Comparison of ENCODE assay signal across 13 cellular contexts in the genomic region with DNA sequence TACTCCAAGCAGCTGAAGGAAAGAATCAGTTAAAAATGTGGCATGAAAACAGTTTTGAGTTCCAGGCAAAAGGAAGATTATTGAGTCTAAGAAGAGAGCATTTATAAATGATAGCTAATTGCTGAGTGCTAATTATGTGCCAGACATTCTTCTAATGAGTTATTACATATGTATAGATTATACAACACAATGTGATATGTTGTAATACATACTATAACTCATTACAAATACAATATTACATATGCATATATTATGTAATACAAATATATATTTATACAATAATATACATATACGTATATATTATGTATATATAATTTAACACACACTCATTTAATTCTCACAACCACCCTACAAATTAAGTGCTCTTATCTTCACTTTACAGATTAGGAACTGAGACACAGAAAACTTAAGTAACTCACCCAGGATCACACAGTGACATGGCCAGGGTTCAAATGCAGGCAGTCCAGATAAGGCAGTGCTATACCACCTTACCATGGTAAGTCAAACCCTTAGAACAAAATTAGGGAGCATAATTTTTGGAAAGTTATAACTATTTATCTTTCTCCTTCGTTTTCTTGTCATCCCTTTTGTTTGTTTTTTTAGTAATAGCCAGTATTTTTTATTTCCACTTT. TPM values are rescaled to one million over a fixed set of nuclear protein-coding genes. Genes with fewer than 3 reads are reported as not detected.
DNase-seq lines count a peak whose midpoint lies in the region; ATAC-seq and TF ChIP-seq lines count a peak whose summit lies in the region.
"Had no signal": no experiment of that assay in that cellular context is flagged by ENCODE, and none has a peak within 500 bp of the region (broad histone marks: within the 10 kb centered on the region; RNA-seq: fewer than 3 reads in every experiment).

No MANE protein-coding gene starts in this region.

- peaks cover 1% of the 10 kb centered on the region for H3K36me3 Mint-ChIP-seq in activated naive CD4-positive, alpha-beta T cell treated with anti-CD3 and anti-CD28 coated beads, Interleukin-2, amount 10 ng/mL, durations not matched to agents 7 days and 5 days
- no peaks in the 10 kb centered on the region for H3K36me3 Mint-ChIP-seq in glutamatergic neuron (ENCODE audit: unreplicated experiment)
- H3K36me3 Mint-ChIP-seq in activated CD4-positive, alpha-beta memory T cell treated with anti-CD3 and anti-CD28 coated beads, Interleukin-2, amount 10 ng/mL, durations not matched to agents 7 days and 5 days (ENCODE audit: low read depth) = peaks cover 2% of the 10 kb centered on the region

- H3K4me2 ChIP-seq in parathyroid adenoma (ENCODE audit: low read length) = peak overlapping the region; percentile 24

- no peak for TF ChIP-seq EP300 in esophagus muscularis mucosa (IDR thresholded peaks at IDR 0.05)

- H3K27me3 Mint-ChIP-seq in activated naive CD4-positive, alpha-beta T cell treated with anti-CD3 and anti-CD28 coated beads, Interleukin-2, amount 10 ng/mL, durations not matched to agents 7 days and 5 days = peaks cover 66% of the 10 kb centered on the region
- peaks cover 2% of the 10 kb centered on the region for H3K27me3 Mint-ChIP-seq in glutamatergic neuron (ENCODE audit: unreplicated experiment)
- peaks cover 62% of the 10 kb centered on the region for H3K27me3 Mint-ChIP-seq in activated CD4-positive, alpha-beta memory T cell treated with anti-CD3 and anti-CD28 coated beads, Interleukin-2, amount 10 ng/mL, durations not matched to agents 7 days and 5 days

- no peak overlapping the region for H3K9ac ChIP-seq in parathyroid adenoma

- no peaks in the 10 kb centered on the region for H3K27me3 ChIP-seq in cardiac muscle cell
- no peaks in the 10 kb centered on the region for H3K27me3 ChIP-seq in esophagus muscularis mucosa
- H3K27me3 ChIP-seq in parathyroid adenoma (ENCODE audit: control insufficient read depth, insufficient read depth, low read length) = no peaks in the 10 kb centered on the region

- no peak for ATAC-seq in Right ventricle myocardium superior (ENCODE audit: poor library complexity)
- ATAC-seq: activated T-helper 17 cell treated with anti-CD3 and anti-CD28 coated beads, Interleukin-2, amount 50 U/mL, for 72 hours had no signal

- no peak overlapping the region for H3K27ac Mint-ChIP-seq in activated naive CD4-positive, alpha-beta T cell treated with anti-CD3 and anti-CD28 coated beads, Interleukin-2, amount 10 ng/mL, durations not matched to agents 7 days and 5 days
- no peak overlapping the region for H3K27ac Mint-ChIP-seq in glutamatergic neuron (ENCODE audit: unreplicated experiment)
- no peak overlapping the region for H3K27ac Mint-ChIP-seq in activated CD4-positive, alpha-beta memory T cell treated with anti-CD3 and anti-CD28 coated beads, Interleukin-2, amount 10 ng/mL, durations not matched to agents 7 days and 5 days
- H3K27ac Mint-ChIP-seq: activated T-helper 17 cell treated with anti-CD3 and anti-CD28 coated beads, Interleukin-2, amount 50 U/mL, for 72 hours had no signal

- TF ChIP-seq POLR2A in esophagus muscularis mucosa (IDR thresholded peaks at IDR 0.05; ENCODE audit: low read depth) = no peak

- H3K27ac ChIP-seq in cardiac muscle cell = peak overlapping the region; percentile 91
- H3K27ac ChIP-seq in esophagus muscularis mucosa (replicated peaks in 1 of 4) = peak overlapping the region; percentile 82 to 95 (median 90)
- H3K27ac ChIP-seq in parathyroid adenoma = peak overlapping the region; percentile 82
- H3K27ac ChIP-seq in urinary bladder (ENCODE audit: low read depth) = peak overlapping the region; percentile 46

- CTCF ChIA-PET in activated naive CD4-positive, alpha-beta T cell treated with anti-CD3 and anti-CD28 coated beads, Interleukin-2, amount 10 ng/mL, durations not matched to agents 7 days and 5 days (lab: Charles Lee) = interaction anchor here (1.3 kb wide), 1 partner anchor 129 kb away, joined by 3 read pairs; no protein-coding TSS in a partner anchor
- CTCF ChIA-PET in activated CD4-positive, alpha-beta memory T cell treated with anti-CD3 and anti-CD28 coated beads, Interleukin-2, amount 10 ng/mL, durations not matched to agents 7 days and 5 days (lab: Charles Lee) = no interaction called here

- peaks cover 23% of the 10 kb centered on the region for H3K4me1 Mint-ChIP-seq in activated naive CD4-positive, alpha-beta T cell treated with anti-CD3 and anti-CD28 coated beads, Interleukin-2, amount 10 ng/mL, durations not matched to agents 7 days and 5 days
- peaks cover 31% of the 10 kb centered on the region for H3K4me1 Mint-ChIP-seq in glutamatergic neuron (ENCODE audit: low read depth, unreplicated experiment)
- H3K4me1 Mint-ChIP-seq in activated CD4-positive, alpha-beta memory T cell treated with anti-CD3 and anti-CD28 coated beads, Interleukin-2, amount 10 ng/mL, durations not matched to agents 7 days and 5 days = peaks cover 29% of the 10 kb centered on the region

- POLR2A ChIA-PET in activated CD4-positive, alpha-beta memory T cell treated with anti-CD3 and anti-CD28 coated beads, Interleukin-2, amount 10 ng/mL, durations not matched to agents 7 days and 5 days (lab: Charles Lee) = no interaction called here

- DNase-seq in cardiac muscle cell (ENCODE audit: low read depth in 1 of 2, low spot score in 1 of 2) (no peak), Right ventricle myocardium superior (no peak), esophagus muscularis mucosa (ENCODE audit: extremely low spot score) (no peak), glutamatergic neuron (no peak)
- no peak for DNase-seq in activated naive CD4-positive, alpha-beta T cell treated with anti-CD3 and anti-CD28 coated beads, Interleukin-2, amount 10 ng/mL, durations not matched to agents 7 days and 5 days
- DNase-seq in activated CD4-positive, alpha-beta memory T cell treated with anti-CD3 and anti-CD28 coated beads, Interleukin-2, amount 10 ng/mL, durations not matched to agents 7 days and 5 days = no peak
- DNase-seq: activated CD4-positive, alpha-beta T cell treated with anti-CD3 and anti-CD28 coated beads for 4 hours; DMS79 treated with DMSO at 0.1 percent for 48 hours; NCI-H524; stimulated activated CD4-positive, alpha-beta T cell treated with anti-CD3 and anti-CD28 coated beads, Interleukin-12 subunit alpha, Interleukin-12 subunit beta, amount 100 ng/mL, for 4 hours had no signal

- H3K4me3 Mint-ChIP-seq in activated naive CD4-positive, alpha-beta T cell treated with anti-CD3 and anti-CD28 coated beads, Interleukin-2, amount 10 ng/mL, durations not matched to agents 7 days and 5 days = no peak overlapping the region
- no peak overlapping the region for H3K4me3 Mint-ChIP-seq in glutamatergic neuron (ENCODE audit: unreplicated experiment)
- no peak overlapping the region for H3K4me3 Mint-ChIP-seq in activated CD4-positive, alpha-beta memory T cell treated with anti-CD3 and anti-CD28 coated beads, Interleukin-2, amount 10 ng/mL, durations not matched to agents 7 days and 5 days
- H3K4me3 Mint-ChIP-seq: activated T-helper 17 cell treated with anti-CD3 and anti-CD28 coated beads, Interleukin-2, amount 50 U/mL, for 72 hours had no signal

- H3K9me3 Mint-ChIP-seq in activated naive CD4-positive, alpha-beta T cell treated with anti-CD3 and anti-CD28 coated beads, Interleukin-2, amount 10 ng/mL, durations not matched to agents 7 days and 5 days = no peaks in the 10 kb centered on the region
- peaks cover 6% of the 10 kb centered on the region for H3K9me3 Mint-ChIP-seq in glutamatergic neuron (ENCODE audit: unreplicated experiment)
- no peaks in the 10 kb centered on the region for H3K9me3 Mint-ChIP-seq in activated CD4-positive, alpha-beta memory T cell treated with anti-CD3 and anti-CD28 coated beads, Interleukin-2, amount 10 ng/mL, durations not matched to agents 7 days and 5 days
- H3K9me3 Mint-ChIP-seq: activated T-helper 17 cell treated with anti-CD3 and anti-CD28 coated beads, Interleukin-2, amount 50 U/mL, for 72 hours had no signal

- peaks cover 2% of the 10 kb centered on the region for H3K79me2 ChIP-seq in parathyroid adenoma

- intact Hi-C loops in Right ventricle myocardium superior (cut with DNase I) = no loop called here
- intact Hi-C loops in esophagus muscularis mucosa (cut with DNase I) = no loop called here

- no peaks in the 10 kb centered on the region for H3K36me3 ChIP-seq in cardiac muscle cell
- H3K36me3 ChIP-seq in esophagus muscularis mucosa = no peaks in the 10 kb centered on the region
- no peaks in the 10 kb centered on the region for H3K36me3 ChIP-seq in parathyroid adenoma (ENCODE audit: control insufficient read depth, insufficient read depth, low read length)
- no peaks in the 10 kb centered on the region for H3K36me3 ChIP-seq in urinary bladder (ENCODE audit: insufficient read depth)

- no peak overlapping the region for H2AFZ ChIP-seq in parathyroid adenoma

- 39% methylated on average over 2 of the region's 2 CpGs for WGBS in esophagus muscularis mucosa
- WGBS in urinary bladder = 52% methylated on average over 2 of the region's 2 CpGs

- no peak for TF ChIP-seq CTCF in cardiac muscle cell (IDR thresholded peaks at IDR 0.05; ENCODE audit: low read depth, low read length)
- TF ChIP-seq CTCF in esophagus muscularis mucosa (IDR thresholded peaks at IDR 0.05) = no peak
- TF ChIP-seq CTCF in parathyroid adenoma (IDR thresholded peaks at IDR 0.05) = no peak
- no peak for TF ChIP-seq CTCF in glutamatergic neuron (IDR thresholded peaks at IDR 0.05; ENCODE audit: partially characterized antibody, unreplicated experiment)

- H3K9me3 ChIP-seq in cardiac muscle cell (ENCODE audit: low read depth) (no peaks in the 10 kb centered on the region), esophagus muscularis mucosa (no peaks in the 10 kb centered on the region), parathyroid adenoma (ENCODE audit: control insufficient read depth, low read length) (no peaks in the 10 kb centered on the region)

- H3K4me1 ChIP-seq in cardiac muscle cell (ENCODE audit: low read depth) (peaks cover 69% of the 10 kb centered on the region), esophagus muscularis mucosa (peaks cover 61 to 90% (median 88%) of the 10 kb centered on the region in 4 donors), parathyroid adenoma (peaks cover 5% of the 10 kb centered on the region), urinary bladder (ENCODE audit: insufficient read depth) (no peaks in the 10 kb centered on the region)

- H3K4me3 ChIP-seq in cardiac muscle cell (no peak overlapping the region), esophagus muscularis mucosa (peak overlapping the region; percentile 33 to 81 (median 58)), parathyroid adenoma (ENCODE audit: low read depth, low read length) (no peak overlapping the region), urinary bladder (ENCODE audit: low read depth, low read length) (no peak overlapping the region)

RNA-seq across cellular contexts. Expression of a gene that starts 4.0 kb away (rescaled TPM):
- total RNA-seq in cardiac muscle cell (25.0 and 25.9 TPM in 2 replicates), Right ventricle myocardium superior (127 TPM), esophagus muscularis mucosa (100 to 1,000 TPM in 3 of 4 donors, 10 to 100 TPM in 1; 92.6 to 136 (median 134) TPM), urinary bladder (26.5 TPM), glutamatergic neuron (ENCODE audit: unreplicated experiment) (53.2 TPM)
- polyA plus RNA-seq in cardiac muscle cell (27.6 and 35.8 TPM in 2 replicates), urinary bladder (30.6 TPM)
- total RNA-seq in activated CD4-positive, alpha-beta memory T cell treated with anti-CD3 and anti-CD28 coated beads, Interleukin-2, amount 10 ng/mL, durations not matched to agents 7 days and 5 days = 1 to 10 TPM; 3.2 to 4.5 TPM

RNA-seq across cellular contexts. Expression of a gene that starts 32.5 kb away (rescaled TPM):
- total RNA-seq in cardiac muscle cell = 23.9 and 24.8 TPM in 2 replicates
- polyA plus RNA-seq in cardiac muscle cell = 96.6 and 103 TPM in 2 replicates
- total RNA-seq in Right ventricle myocardium superior = 56.8 TPM
- 10 to 100 TPM; 15.8 to 29.8 (median 27.4) TPM for total RNA-seq in esophagus muscularis mucosa
- 35.5 TPM for total RNA-seq in urinary bladder
- 53.5 TPM for polyA plus RNA-seq in urinary bladder
- 54.0 TPM for total RNA-seq in glutamatergic neuron (ENCODE audit: unreplicated experiment)
- total RNA-seq in activated CD4-positive, alpha-beta memory T cell treated with anti-CD3 and anti-CD28 coated beads, Interleukin-2, amount 10 ng/mL, durations not matched to agents 7 days and 5 days = 100 to 1,000 TPM; 170 to 189 TPM

Comparison
In these comparisons a context has a peak if more than half of its experiments do, and no peak if none do; other contexts are left out.
1. H3K4me3 ChIP-seq: peak in esophagus muscularis mucosa (4 of 4); none in cardiac muscle cell (single experiment), parathyroid adenoma (single experiment) and urinary bladder (single experiment).
2. Peak in every context shown above with its lines, with median percentiles within 50 percentile points of each other: H3K27ac ChIP-seq.